Comparison of ENCODE assay signal across 19 cellular contexts in the genomic region with DNA sequence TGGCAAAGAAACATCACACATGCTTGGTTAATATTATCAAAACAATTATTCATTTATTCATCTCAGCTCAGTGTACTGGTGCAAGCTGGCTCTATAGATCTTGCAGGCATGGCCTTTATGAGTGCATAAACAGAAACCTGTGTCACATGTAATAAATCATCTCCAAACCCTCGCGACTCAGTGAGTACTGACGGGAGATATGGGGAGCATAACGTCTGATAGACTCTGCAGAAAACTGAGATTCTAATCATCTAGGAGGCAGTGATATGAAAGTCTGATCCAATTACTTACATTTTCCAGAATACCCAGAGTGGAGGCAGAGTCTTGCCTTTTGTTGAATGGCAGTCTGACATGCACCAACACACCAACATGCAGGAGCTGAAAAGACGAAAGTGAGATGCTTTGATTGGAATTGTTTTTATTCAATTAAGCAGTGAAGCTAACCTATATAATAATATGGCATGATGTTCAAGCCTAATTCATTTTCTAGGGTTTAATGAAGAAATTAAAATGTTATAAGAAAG.
A peak's percentile ranks its signal among the peaks of the same experiment; 100 is the strongest.
DNase-seq lines count a peak whose midpoint lies in the region; ATAC-seq, FAIRE-seq and TF ChIP-seq lines count a peak whose summit lies in the region.
"Had no signal": no experiment of that assay in that cellular context is flagged by ENCODE, and none has a peak within 500 bp of the region (broad histone marks: within the 10 kb centered on the region; RNA-seq: fewer than 3 reads in every experiment).

No MANE protein-coding gene starts in this region.

- DNase-seq in BE2C (peak; percentile 69), SK-N-DZ (ENCODE audit: low spot score) (peak; percentile 98), K562 (ENCODE audit: extremely low read depth in 1 of 4, low spot score in 3 of 4) (no peak), retina (peak; percentile 61), activated T-cell treated with anti-CD3 and anti-CD28 coated beads for 4 hours (no peak)
- DNase-seq in naive thymus-derived CD4-positive, alpha-beta T cell = no peak
- DNase-seq: Caco-2; CD4-positive, CD25-positive, alpha-beta regulatory T cell; CD8-positive, alpha-beta T cell; DMS153; DND-41; GOT3; HFFc6 had no signal

- no peaks in the 10 kb centered on the region for H3K4me1 Mint-ChIP-seq in naive thymus-derived CD4-positive, alpha-beta T cell
- H3K4me1 Mint-ChIP-seq: CD4-positive, CD25-positive, alpha-beta regulatory T cell had no signal

- no peak overlapping the region for H3K27ac Mint-ChIP-seq in naive thymus-derived CD4-positive, alpha-beta T cell
- H3K27ac Mint-ChIP-seq: CD4-positive, CD25-positive, alpha-beta regulatory T cell; CD8-positive, alpha-beta T cell; HFFc6 had no signal

- no peaks in the 10 kb centered on the region for H3K36me3 ChIP-seq in BE2C
- H3K36me3 ChIP-seq in K562 (ENCODE audit: control insufficient read depth, insufficient read depth, low read length) = no peaks in the 10 kb centered on the region
- H3K36me3 ChIP-seq in naive thymus-derived CD4-positive, alpha-beta T cell (ENCODE audit: control insufficient read depth in 2 of 3, insufficient read depth in 3 of 3, low read length in 3 of 3) = no peaks in the 10 kb centered on the region
- H3K36me3 ChIP-seq: BLaER1, HAP-1 had no signal

- H3K9me3 ChIP-seq in BE2C (no peaks in the 10 kb centered on the region), K562 (replicated peaks; ENCODE audit: control insufficient read depth, insufficient read depth, low read depth, low read length) (no peaks in the 10 kb centered on the region)
- no peaks in the 10 kb centered on the region for H3K9me3 ChIP-seq in naive thymus-derived CD4-positive, alpha-beta T cell (ENCODE audit: control insufficient read depth in 2 of 3, low read length in 3 of 3)
- H3K9me3 ChIP-seq: BLaER1, Caco-2, HAP-1 had no signal

- H3K36me3 Mint-ChIP-seq in naive thymus-derived CD4-positive, alpha-beta T cell = no peaks in the 10 kb centered on the region
- H3K36me3 Mint-ChIP-seq: CD4-positive, CD25-positive, alpha-beta regulatory T cell; CD8-positive, alpha-beta T cell had no signal

- no peak for TF ChIP-seq RAD21 in K562 (CRISPR knock-in tag; conservative IDR thresholded peaks at IDR 0.05 in 1 of 2, IDR thresholded peaks at IDR 0.05 in 1 of 2)

- TF ChIP-seq CTCF in BE2C (IDR thresholded peaks at IDR 0.05; ENCODE audit: low read depth, low read length) (no peak), K562 (IDR thresholded peaks at IDR 0.05 in 2 of 3, conservative IDR thresholded peaks at IDR 0.05 in 1 of 3; ENCODE audit: insufficient read depth in 2 of 3, low read depth in 1 of 3, low read length in 3 of 3) (no peak)

- peaks cover 0 to 5% (median 0%) of the 10 kb centered on the region in 11 donors for H3K9me3 Mint-ChIP-seq in naive thymus-derived CD4-positive, alpha-beta T cell
- H3K9me3 Mint-ChIP-seq: CD8-positive, alpha-beta T cell had no signal

- no peak overlapping the region for H3K4me3 Mint-ChIP-seq in naive thymus-derived CD4-positive, alpha-beta T cell
- H3K4me3 Mint-ChIP-seq: CD4-positive, CD25-positive, alpha-beta regulatory T cell; CD8-positive, alpha-beta T cell; HFFc6 had no signal

- H2AFZ ChIP-seq in K562 (ENCODE audit: low read depth, low read length) = no peak overlapping the region

- H3K79me2 ChIP-seq in K562 (ENCODE audit: control insufficient read depth, insufficient read depth, low read length) = no peaks in the 10 kb centered on the region

- H3K9ac ChIP-seq in K562 (ENCODE audit: insufficient read depth in 1 of 2, low read depth in 2 of 2, low read length in 2 of 2) = no peak overlapping the region
- H3K9ac ChIP-seq: BLaER1 had no signal

- CTCF ChIA-PET in K562 (lab: Yijun Ruan, JAX; ENCODE audit: low intra/inter-chr PET ratio) = no interaction called here
- CTCF ChIA-PET in naive thymus-derived CD4-positive, alpha-beta T cell (lab: Charles Lee) = no interaction called here

- H3K4me2 ChIP-seq in K562 (ENCODE audit: insufficient read depth, low read length) = no peak overlapping the region
- H3K4me2 ChIP-seq: BLaER1 had no signal

- no peak overlapping the region for H3K27ac ChIP-seq in K562 (ENCODE audit: extremely low read depth, low read depth, low read length)
- H3K27ac ChIP-seq in naive thymus-derived CD4-positive, alpha-beta T cell (ENCODE audit: low read depth, low read length) = no peak overlapping the region
- H3K27ac ChIP-seq: BLaER1, C4-2B had no signal

- in situ Hi-C loops in K562 (cut with MboI) = no loop called here

- H4K20me1 ChIP-seq in K562 (replicated peaks; ENCODE audit: control insufficient read depth, insufficient read depth, low read length) = no peaks in the 10 kb centered on the region
- H4K20me1 ChIP-seq: BLaER1 had no signal

- no peak for FAIRE-seq in K562 (lab: Jason Lieb, UNC)
- FAIRE-seq: G401.6, GM12892, H54 had no signal

- peaks cover 7 to 30% (median 8%) of the 10 kb centered on the region in 5 donors for H3K27me3 Mint-ChIP-seq in naive thymus-derived CD4-positive, alpha-beta T cell

- H3K4me1 ChIP-seq in BE2C = peaks cover 35% of the 10 kb centered on the region
- no peaks in the 10 kb centered on the region for H3K4me1 ChIP-seq in K562 (replicated peaks in 1 of 2; ENCODE audit: control insufficient read depth in 2 of 2, insufficient read depth in 2 of 2, low read length in 2 of 2)
- no peaks in the 10 kb centered on the region for H3K4me1 ChIP-seq in naive thymus-derived CD4-positive, alpha-beta T cell (ENCODE audit: control insufficient read depth in 2 of 2, insufficient read depth in 2 of 2, low read length in 2 of 2)
- H3K4me1 ChIP-seq: BLaER1, Caco-2, HAP-1 had no signal

- ATAC-seq in K562 = no peak
- ATAC-seq in naive thymus-derived CD4-positive, alpha-beta T cell = no peak
- ATAC-seq: CD8-positive, alpha-beta T cell had no signal

- no peak for TF ChIP-seq POLR2A in K562 (conservative IDR thresholded peaks at IDR 0.05)

- H3K4me3 ChIP-seq in BE2C (ENCODE audit: low read depth, low read length) (no peak overlapping the region), K562 (no peak overlapping the region)
- no peak overlapping the region for H3K4me3 ChIP-seq in naive thymus-derived CD4-positive, alpha-beta T cell (ENCODE audit: low read length)
- H3K4me3 ChIP-seq: BLaER1, HAP-1 had no signal

- no TSS peak for BruUV-seq in K562 (replicated peaks; lab: Mats Ljungman, UMichigan)

- H3K27me3 ChIP-seq in BE2C (no peaks in the 10 kb centered on the region), K562 (ENCODE audit: control insufficient read depth in 2 of 2, insufficient read depth in 2 of 2, low read length in 2 of 2) (no peaks in the 10 kb centered on the region)
- H3K27me3 ChIP-seq in naive thymus-derived CD4-positive, alpha-beta T cell (ENCODE audit: control insufficient read depth in 2 of 2, insufficient read depth in 2 of 2, low read length in 2 of 2) = no peaks in the 10 kb centered on the region
- H3K27me3 ChIP-seq: BLaER1 had no signal

- no peak for TF ChIP-seq EP300 in K562 (IDR thresholded peaks at IDR 0.05; ENCODE audit: low read length)

- H3K9me1 ChIP-seq in K562 (ENCODE audit: control insufficient read depth, insufficient read depth, low read length) = no peaks in the 10 kb centered on the region

- intact Hi-C loops in K562 (cut with micrococcal nuclease) = no loop called here
- intact Hi-C loops in naive thymus-derived CD4-positive, alpha-beta T cell (cut with micrococcal nuclease) = no loop called here

- 0% methylated on average over 5 of the region's 5 CpGs for WGBS in K562 (ENCODE audit: insufficient coverage, low coverage, missing lambda C conversion rate)

- POLR2A ChIA-PET in K562 (lab: Yijun Ruan, JAX) = interaction anchor here (0.6 kb wide), 1 partner anchor 12 kb away, joined by 3 read pairs; no protein-coding TSS in a partner anchor
- POLR2A ChIA-PET in naive thymus-derived CD4-positive, alpha-beta T cell (lab: Charles Lee) = no interaction called here

TF ChIP-seq in K562, 482 proteins besides CTCF, POLR2A, EP300 and RAD21:
- TF ChIP-seq, protein P1, sequence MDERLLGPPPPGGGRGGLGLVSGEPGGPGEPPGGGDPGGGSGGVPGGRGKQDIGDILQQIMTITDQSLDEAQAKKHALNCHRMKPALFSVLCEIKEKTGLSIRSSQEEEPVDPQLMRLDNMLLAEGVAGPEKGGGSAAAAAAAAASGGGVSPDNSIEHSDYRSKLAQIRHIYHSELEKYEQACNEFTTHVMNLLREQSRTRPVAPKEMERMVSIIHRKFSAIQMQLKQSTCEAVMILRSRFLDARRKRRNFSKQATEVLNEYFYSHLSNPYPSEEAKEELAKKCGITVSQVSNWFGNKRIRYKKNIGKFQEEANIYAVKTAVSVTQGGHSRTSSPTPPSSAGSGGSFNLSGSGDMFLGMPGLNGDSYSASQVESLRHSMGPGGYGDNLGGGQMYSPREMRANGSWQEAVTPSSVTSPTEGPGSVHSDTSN (CRISPR knock-in tag; IDR thresholded peaks at IDR 0.05; ENCODE audit: low read depth) = no peak
- TF ChIP-seq, protein P1 (tag; conservative IDR thresholded peaks at IDR 0.05; ENCODE audit: low read depth) = peak; percentile 29; the same call in 1 of the 2 replicates
- TF ChIP-seq DIDO1 (tag; IDR thresholded peaks at IDR 0.05; ENCODE audit: low read depth) (no peak), POLR2AphosphoS5 (IDR thresholded peaks at IDR 0.05; ENCODE audit: control insufficient read depth, insufficient read depth, low read depth, low read length) (no peak), PTTG1 (tag; IDR thresholded peaks at IDR 0.05; ENCODE audit: low read depth) (no peak), SNRNP70 (optimal IDR thresholded peaks at IDR 0.05; ENCODE audit: low read depth, low read length) (no peak), MEIS2 (IDR thresholded peaks at IDR 0.05; ENCODE audit: partially characterized antibody) (peak; percentile 22)
- TF ChIP-seq, protein P2, sequence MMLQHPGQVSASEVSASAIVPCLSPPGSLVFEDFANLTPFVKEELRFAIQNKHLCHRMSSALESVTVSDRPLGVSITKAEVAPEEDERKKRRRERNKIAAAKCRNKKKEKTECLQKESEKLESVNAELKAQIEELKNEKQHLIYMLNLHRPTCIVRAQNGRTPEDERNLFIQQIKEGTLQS (IDR thresholded peaks at IDR 0.05) = no peak
- TF ChIP-seq, protein P2 (CRISPR knock-in tag; conservative IDR thresholded peaks at IDR 0.05) = no peak
TF ChIP-seq in K562: peak in this region for 2.

Comparison
In these comparisons a context has a peak if more than half of its experiments do, and no peak if none do; other contexts are left out.
1. DNase-seq: peak in BE2C (single experiment), SK-N-DZ (single experiment) and retina (single experiment); none in K562 (0 of 4), activated T-cell treated with anti-CD3 and anti-CD28 coated beads for 4 hours (single experiment) and naive thymus-derived CD4-positive, alpha-beta T cell (0 of 9).